8 cellular contexts compared by ENCODE assay signal in genomic region chr1:180912801-180913616, GRCh38. TPM values are rescaled to one million over a fixed set of nuclear protein-coding genes. Genes with fewer than 3 reads are reported as not detected.
DNase-seq lines count a peak whose midpoint lies in the region; ATAC-seq and TF ChIP-seq lines count a peak whose summit lies in the region.

KIAA1614 (plus strand) TSS chr1:180912897; CDS start chr1:180913244, 347 bp downstream.

- H3K36me3 Mint-ChIP-seq in activated T-cell treated with anti-CD3 and anti-CD28 coated beads, Interleukin-2, amount 50 U/mL, for 72 hours (ENCODE audit: insufficient read depth in 2 of 2), result no peaks in the 10 kb centered on the region
- no peaks in the 10 kb centered on the region for H3K36me3 Mint-ChIP-seq in activated CD4-positive, alpha-beta memory T cell treated with anti-CD3 and anti-CD28 coated beads, Interleukin-2, amount 10 ng/mL, durations not matched to agents 7 days and 5 days (ENCODE audit: low read depth)
- H3K36me3 Mint-ChIP-seq in glutamatergic neuron (ENCODE audit: unreplicated experiment), result no peaks in the 10 kb centered on the region

- peaks cover 10% of the 10 kb centered on the region for H3K4me1 Mint-ChIP-seq in activated T-cell treated with anti-CD3 and anti-CD28 coated beads, Interleukin-2, amount 50 U/mL, for 72 hours (ENCODE audit: low read depth)
- peaks cover 24% of the 10 kb centered on the region for H3K4me1 Mint-ChIP-seq in activated CD4-positive, alpha-beta memory T cell treated with anti-CD3 and anti-CD28 coated beads, Interleukin-2, amount 10 ng/mL, durations not matched to agents 7 days and 5 days
- peaks cover 18% of the 10 kb centered on the region for H3K4me1 Mint-ChIP-seq in glutamatergic neuron (ENCODE audit: low read depth, unreplicated experiment)

- no peak for DNase-seq in activated T-cell treated with anti-CD3 and anti-CD28 coated beads, Interleukin-2, amount 50 U/mL, for 72 hours
- DNase-seq in activated T-cell treated with anti-CD3 and anti-CD28 coated beads, Interleukin-2, amount 50 U/mL, for 1 hour, result no peak
- DNase-seq in activated CD4-positive, alpha-beta memory T cell treated with anti-CD3 and anti-CD28 coated beads, Interleukin-2, amount 10 ng/mL, durations not matched to agents 7 days and 5 days, result no peak
- no peak for DNase-seq in glutamatergic neuron
- no peak for DNase-seq in inferior parietal cortex (ENCODE audit: extremely low spot score)
- DNase-seq in COLO668 (lab: John Stamatoyannopoulos, UW; ENCODE audit: unreplicated experiment), result no peak

- peaks cover 52% of the 10 kb centered on the region for H3K27me3 Mint-ChIP-seq in activated T-cell treated with anti-CD3 and anti-CD28 coated beads, Interleukin-2, amount 50 U/mL, for 72 hours (ENCODE audit: low read depth)
- peaks cover 35% of the 10 kb centered on the region for H3K27me3 Mint-ChIP-seq in activated CD4-positive, alpha-beta memory T cell treated with anti-CD3 and anti-CD28 coated beads, Interleukin-2, amount 10 ng/mL, durations not matched to agents 7 days and 5 days
- peaks cover 6% of the 10 kb centered on the region for H3K27me3 Mint-ChIP-seq in glutamatergic neuron (ENCODE audit: unreplicated experiment)

- peak; percentile 53 to 65 for ATAC-seq in activated T-cell treated with anti-CD3 and anti-CD28 coated beads, Interleukin-2, amount 50 U/mL, for 72 hours (replicated peaks in 1 of 2)
- no peak for ATAC-seq in HG02870 (IDR thresholded peaks at IDR 0.05; ENCODE audit: unreplicated experiment)

- no peaks in the 10 kb centered on the region for H3K9me3 Mint-ChIP-seq in activated T-cell treated with anti-CD3 and anti-CD28 coated beads, Interleukin-2, amount 50 U/mL, for 72 hours
- no peaks in the 10 kb centered on the region for H3K9me3 Mint-ChIP-seq in activated CD4-positive, alpha-beta memory T cell treated with anti-CD3 and anti-CD28 coated beads, Interleukin-2, amount 10 ng/mL, durations not matched to agents 7 days and 5 days
- peaks cover 2% of the 10 kb centered on the region for H3K9me3 Mint-ChIP-seq in glutamatergic neuron (ENCODE audit: unreplicated experiment)

- H3K9me3 ChIP-seq in neutrophil, result no peaks in the 10 kb centered on the region

- H3K27me3 ChIP-seq in neutrophil, result peaks cover 88% of the 10 kb centered on the region

- peak within 1 kb of the TSS; percentile 25 to 48 for H3K4me3 ChIP-seq in neutrophil (ENCODE audit: low read depth in 1 of 2, low read length in 1 of 2)

- POLR2A ChIA-PET in activated CD4-positive, alpha-beta memory T cell treated with anti-CD3 and anti-CD28 coated beads, Interleukin-2, amount 10 ng/mL, durations not matched to agents 7 days and 5 days (lab: Charles Lee), result no interaction called here

- H3K36me3 ChIP-seq in neutrophil, result no peaks in the 10 kb centered on the region

- peaks cover 8 to 21% of the 10 kb centered on the region in 2 experiments for H3K4me1 ChIP-seq in neutrophil (ENCODE audit: control insufficient read depth in 1 of 2, insufficient read depth in 1 of 2, low read depth in 1 of 2, low read length in 1 of 2)

- H3K27ac Mint-ChIP-seq in activated T-cell treated with anti-CD3 and anti-CD28 coated beads, Interleukin-2, amount 50 U/mL, for 72 hours, result no peak within 1 kb of the TSS
- no peak within 1 kb of the TSS for H3K27ac Mint-ChIP-seq in activated CD4-positive, alpha-beta memory T cell treated with anti-CD3 and anti-CD28 coated beads, Interleukin-2, amount 10 ng/mL, durations not matched to agents 7 days and 5 days
- H3K27ac Mint-ChIP-seq in glutamatergic neuron (ENCODE audit: unreplicated experiment), result peak within 1 kb of the TSS; percentile 43

- H3K4me3 Mint-ChIP-seq in activated T-cell treated with anti-CD3 and anti-CD28 coated beads, Interleukin-2, amount 50 U/mL, for 72 hours, result peak within 1 kb of the TSS; percentile 72 to 74
- peak within 1 kb of the TSS; percentile 32 for H3K4me3 Mint-ChIP-seq in activated CD4-positive, alpha-beta memory T cell treated with anti-CD3 and anti-CD28 coated beads, Interleukin-2, amount 10 ng/mL, durations not matched to agents 7 days and 5 days
- peak within 1 kb of the TSS; percentile 83 for H3K4me3 Mint-ChIP-seq in glutamatergic neuron (ENCODE audit: unreplicated experiment)

- H3K27ac ChIP-seq in neutrophil, result no peak within 1 kb of the TSS

- CTCF ChIA-PET in activated CD4-positive, alpha-beta memory T cell treated with anti-CD3 and anti-CD28 coated beads, Interleukin-2, amount 10 ng/mL, durations not matched to agents 7 days and 5 days (lab: Charles Lee), result no interaction called here

- TF ChIP-seq CTCF in glutamatergic neuron (IDR thresholded peaks at IDR 0.05; ENCODE audit: partially characterized antibody, unreplicated experiment), result no peak
- no peak for TF ChIP-seq CTCF in neutrophil (IDR thresholded peaks at IDR 0.05)

RNA-seq across cellular contexts. Expression of gene KIAA1614, which starts in this region (rescaled TPM):
- total RNA-seq in activated T-cell treated with anti-CD3 and anti-CD28 coated beads, Interleukin-2, amount 50 U/mL, for 72 hours, result under 1 TPM; 0.02 to 0.07 TPM
- under 1 TPM; 0.03 to 0.13 TPM for total RNA-seq in activated CD4-positive, alpha-beta memory T cell treated with anti-CD3 and anti-CD28 coated beads, Interleukin-2, amount 10 ng/mL, durations not matched to agents 7 days and 5 days
- 4.1 TPM for total RNA-seq in glutamatergic neuron (ENCODE audit: unreplicated experiment)

Comparison
In these comparisons a context has a peak if more than half of its experiments do, and no peak if none do; other contexts are left out.
1. Peak in ATAC-seq in activated T-cell treated with anti-CD3 and anti-CD28 coated beads, Interleukin-2, amount 50 U/mL, for 72 hours; RNA of the gene not detected or under 1 TPM.
2. H3K4me3 Mint-ChIP-seq: peak in every context shown above with its lines; median percentile 83 in glutamatergic neuron; 73 in activated T-cell treated with anti-CD3 and anti-CD28 coated beads, Interleukin-2, amount 50 U/mL, for 72 hours; 32 in activated CD4-positive, alpha-beta memory T cell treated with anti-CD3 and anti-CD28 coated beads, Interleukin-2, amount 10 ng/mL, durations not matched to agents 7 days and 5 days.